1 cellular context compared by ENCODE assay signal in the genomic region with DNA sequence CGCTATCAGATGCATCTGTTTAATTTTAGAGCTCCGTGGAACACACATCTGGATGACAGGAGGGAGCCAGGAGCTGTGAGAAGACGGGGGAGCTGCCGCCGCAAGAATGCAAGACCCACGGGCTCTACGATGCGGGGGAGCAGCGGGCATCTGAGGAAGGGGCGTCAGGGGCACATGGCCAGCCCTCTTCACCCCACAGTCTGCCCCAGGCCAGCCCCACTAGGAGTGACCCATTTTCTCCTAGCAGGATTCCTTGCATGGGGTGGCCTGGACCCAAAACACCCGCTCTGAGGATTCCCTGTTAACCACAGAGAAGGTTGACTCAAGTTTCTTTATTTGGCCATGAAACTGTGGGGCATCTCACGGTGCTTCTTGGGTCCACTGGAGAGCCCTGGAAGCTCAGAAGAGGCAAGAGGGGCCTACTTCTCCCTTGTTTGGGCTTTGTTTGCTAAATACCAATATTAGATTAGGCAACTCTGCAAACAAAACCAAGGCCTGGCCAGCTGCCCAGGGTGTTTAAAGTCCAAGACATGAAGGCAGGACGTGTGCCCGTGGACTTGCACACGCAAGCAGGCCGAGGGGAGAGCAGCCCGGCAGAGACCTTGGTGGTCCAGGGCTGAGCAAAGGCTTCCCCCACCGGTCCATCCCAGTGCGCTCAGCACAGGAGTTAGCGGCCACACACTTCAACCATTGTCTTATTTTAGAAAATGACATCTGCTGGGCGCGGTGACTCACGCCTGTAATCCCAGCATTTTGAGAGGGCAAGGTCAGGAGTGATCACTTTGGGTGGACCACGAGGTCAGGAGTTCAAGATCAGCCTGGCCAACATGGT.
TF ChIP-seq lines count a peak whose summit lies in the region.

No MANE protein-coding gene starts in this region.

TF ChIP-seq in HepG2, 621 proteins besides CTCF, POLR2A, EP300 and RAD21 (continued from another document and continues in another):
- no peak for TF ChIP-seq ZNF432 (CRISPR knock-in tag; IDR thresholded peaks at IDR 0.05; ENCODE audit: borderline replicate concordance)
- peak; percentile 93 for TF ChIP-seq KDM4B (CRISPR knock-in tag; IDR thresholded peaks at IDR 0.05)
- TF ChIP-seq, protein P1, sequence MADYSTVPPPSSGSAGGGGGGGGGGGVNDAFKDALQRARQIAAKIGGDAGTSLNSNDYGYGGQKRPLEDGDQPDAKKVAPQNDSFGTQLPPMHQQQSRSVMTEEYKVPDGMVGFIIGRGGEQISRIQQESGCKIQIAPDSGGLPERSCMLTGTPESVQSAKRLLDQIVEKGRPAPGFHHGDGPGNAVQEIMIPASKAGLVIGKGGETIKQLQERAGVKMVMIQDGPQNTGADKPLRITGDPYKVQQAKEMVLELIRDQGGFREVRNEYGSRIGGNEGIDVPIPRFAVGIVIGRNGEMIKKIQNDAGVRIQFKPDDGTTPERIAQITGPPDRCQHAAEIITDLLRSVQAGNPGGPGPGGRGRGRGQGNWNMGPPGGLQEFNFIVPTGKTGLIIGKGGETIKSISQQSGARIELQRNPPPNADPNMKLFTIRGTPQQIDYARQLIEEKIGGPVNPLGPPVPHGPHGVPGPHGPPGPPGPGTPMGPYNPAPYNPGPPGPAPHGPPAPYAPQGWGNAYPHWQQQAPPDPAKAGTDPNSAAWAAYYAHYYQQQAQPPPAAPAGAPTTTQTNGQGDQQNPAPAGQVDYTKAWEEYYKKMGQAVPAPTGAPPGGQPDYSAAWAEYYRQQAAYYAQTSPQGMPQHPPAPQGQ (CRISPR knock-in tag; IDR thresholded peaks at IDR 0.05; ENCODE audit: borderline replicate concordance): peak; percentile 55; the same call in 1 of the 2 replicates
- TF ChIP-seq, protein P2, sequence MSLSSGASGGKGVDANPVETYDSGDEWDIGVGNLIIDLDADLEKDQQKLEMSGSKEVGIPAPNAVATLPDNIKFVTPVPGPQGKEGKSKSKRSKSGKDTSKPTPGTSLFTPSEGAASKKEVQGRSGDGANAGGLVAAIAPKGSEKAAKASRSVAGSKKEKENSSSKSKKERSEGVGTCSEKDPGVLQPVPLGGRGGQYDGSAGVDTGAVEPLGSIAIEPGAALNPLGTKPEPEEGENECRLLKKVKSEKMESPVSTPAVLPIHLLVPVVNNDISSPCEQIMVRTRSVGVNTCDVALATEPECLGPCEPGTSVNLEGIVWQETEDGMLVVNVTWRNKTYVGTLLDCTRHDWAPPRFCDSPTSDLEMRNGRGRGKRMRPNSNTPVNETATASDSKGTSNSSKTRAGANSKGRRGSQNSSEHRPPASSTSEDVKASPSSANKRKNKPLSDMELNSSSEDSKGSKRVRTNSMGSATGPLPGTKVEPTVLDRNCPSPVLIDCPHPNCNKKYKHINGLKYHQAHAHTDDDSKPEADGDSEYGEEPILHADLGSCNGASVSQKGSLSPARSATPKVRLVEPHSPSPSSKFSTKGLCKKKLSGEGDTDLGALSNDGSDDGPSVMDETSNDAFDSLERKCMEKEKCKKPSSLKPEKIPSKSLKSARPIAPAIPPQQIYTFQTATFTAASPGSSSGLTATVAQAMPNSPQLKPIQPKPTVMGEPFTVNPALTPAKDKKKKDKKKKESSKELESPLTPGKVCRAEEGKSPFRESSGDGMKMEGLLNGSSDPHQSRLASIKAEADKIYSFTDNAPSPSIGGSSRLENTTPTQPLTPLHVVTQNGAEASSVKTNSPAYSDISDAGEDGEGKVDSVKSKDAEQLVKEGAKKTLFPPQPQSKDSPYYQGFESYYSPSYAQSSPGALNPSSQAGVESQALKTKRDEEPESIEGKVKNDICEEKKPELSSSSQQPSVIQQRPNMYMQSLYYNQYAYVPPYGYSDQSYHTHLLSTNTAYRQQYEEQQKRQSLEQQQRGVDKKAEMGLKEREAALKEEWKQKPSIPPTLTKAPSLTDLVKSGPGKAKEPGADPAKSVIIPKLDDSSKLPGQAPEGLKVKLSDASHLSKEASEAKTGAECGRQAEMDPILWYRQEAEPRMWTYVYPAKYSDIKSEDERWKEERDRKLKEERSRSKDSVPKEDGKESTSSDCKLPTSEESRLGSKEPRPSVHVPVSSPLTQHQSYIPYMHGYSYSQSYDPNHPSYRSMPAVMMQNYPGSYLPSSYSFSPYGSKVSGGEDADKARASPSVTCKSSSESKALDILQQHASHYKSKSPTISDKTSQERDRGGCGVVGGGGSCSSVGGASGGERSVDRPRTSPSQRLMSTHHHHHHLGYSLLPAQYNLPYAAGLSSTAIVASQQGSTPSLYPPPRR (CRISPR knock-in tag; IDR thresholded peaks at IDR 0.05; ENCODE audit: borderline replicate concordance): peak; percentile 97
- peak; percentile 25; the same call in 1 of the 2 replicates for TF ChIP-seq KAT7 (CRISPR knock-in tag; IDR thresholded peaks at IDR 0.05; ENCODE audit: borderline replicate concordance)
- TF ChIP-seq, protein P3, sequence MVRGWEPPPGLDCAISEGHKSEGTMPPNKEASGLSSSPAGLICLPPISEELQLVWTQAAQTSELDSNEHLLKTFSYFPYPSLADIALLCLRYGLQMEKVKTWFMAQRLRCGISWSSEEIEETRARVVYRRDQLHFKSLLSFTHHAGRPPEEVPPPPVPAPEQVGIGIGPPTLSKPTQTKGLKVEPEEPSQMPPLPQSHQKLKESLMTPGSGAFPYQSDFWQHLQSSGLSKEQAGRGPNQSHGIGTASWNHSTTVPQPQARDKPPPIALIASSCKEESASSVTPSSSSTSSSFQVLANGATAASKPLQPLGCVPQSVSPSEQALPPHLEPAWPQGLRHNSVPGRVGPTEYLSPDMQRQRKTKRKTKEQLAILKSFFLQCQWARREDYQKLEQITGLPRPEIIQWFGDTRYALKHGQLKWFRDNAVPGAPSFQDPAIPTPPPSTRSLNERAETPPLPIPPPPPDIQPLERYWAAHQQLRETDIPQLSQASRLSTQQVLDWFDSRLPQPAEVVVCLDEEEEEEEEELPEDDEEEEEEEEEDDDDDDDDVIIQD (CRISPR knock-in tag; IDR thresholded peaks at IDR 0.05; ENCODE audit: low read depth): peak; percentile 69
- peak; percentile 96 for TF ChIP-seq ESRRA (CRISPR knock-in tag; IDR thresholded peaks at IDR 0.05; ENCODE audit: low read depth)
- no peak for TF ChIP-seq NFATC3 (CRISPR knock-in tag; IDR thresholded peaks at IDR 0.05)
- TF ChIP-seq, protein P4, sequence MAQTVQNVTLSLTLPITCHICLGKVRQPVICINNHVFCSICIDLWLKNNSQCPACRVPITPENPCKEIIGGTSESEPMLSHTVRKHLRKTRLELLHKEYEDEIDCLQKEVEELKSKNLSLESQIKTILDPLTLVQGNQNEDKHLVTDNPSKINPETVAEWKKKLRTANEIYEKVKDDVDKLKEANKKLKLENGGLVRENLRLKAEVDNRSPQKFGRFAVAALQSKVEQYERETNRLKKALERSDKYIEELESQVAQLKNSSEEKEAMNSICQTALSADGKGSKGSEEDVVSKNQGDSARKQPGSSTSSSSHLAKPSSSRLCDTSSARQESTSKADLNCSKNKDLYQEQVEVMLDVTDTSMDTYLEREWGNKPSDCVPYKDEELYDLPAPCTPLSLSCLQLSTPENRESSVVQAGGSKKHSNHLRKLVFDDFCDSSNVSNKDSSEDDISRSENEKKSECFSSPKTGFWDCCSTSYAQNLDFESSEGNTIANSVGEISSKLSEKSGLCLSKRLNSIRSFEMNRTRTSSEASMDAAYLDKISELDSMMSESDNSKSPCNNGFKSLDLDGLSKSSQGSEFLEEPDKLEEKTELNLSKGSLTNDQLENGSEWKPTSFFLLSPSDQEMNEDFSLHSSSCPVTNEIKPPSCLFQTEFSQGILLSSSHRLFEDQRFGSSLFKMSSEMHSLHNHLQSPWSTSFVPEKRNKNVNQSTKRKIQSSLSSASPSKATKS (CRISPR knock-in tag; IDR thresholded peaks at IDR 0.05): no peak
- TF ChIP-seq MXI1 (IDR thresholded peaks at IDR 0.05; ENCODE audit: borderline replicate concordance, low read depth, low read length): peak; percentile 55; the same call in 1 of the 3 replicates
- no peak for TF ChIP-seq ZNF235 (CRISPR knock-in tag; IDR thresholded peaks at IDR 0.05; ENCODE audit: borderline replicate concordance)
- no peak for TF ChIP-seq ATRX (CRISPR knock-in tag; IDR thresholded peaks at IDR 0.05; ENCODE audit: borderline replicate concordance)
- TF ChIP-seq, protein P5, sequence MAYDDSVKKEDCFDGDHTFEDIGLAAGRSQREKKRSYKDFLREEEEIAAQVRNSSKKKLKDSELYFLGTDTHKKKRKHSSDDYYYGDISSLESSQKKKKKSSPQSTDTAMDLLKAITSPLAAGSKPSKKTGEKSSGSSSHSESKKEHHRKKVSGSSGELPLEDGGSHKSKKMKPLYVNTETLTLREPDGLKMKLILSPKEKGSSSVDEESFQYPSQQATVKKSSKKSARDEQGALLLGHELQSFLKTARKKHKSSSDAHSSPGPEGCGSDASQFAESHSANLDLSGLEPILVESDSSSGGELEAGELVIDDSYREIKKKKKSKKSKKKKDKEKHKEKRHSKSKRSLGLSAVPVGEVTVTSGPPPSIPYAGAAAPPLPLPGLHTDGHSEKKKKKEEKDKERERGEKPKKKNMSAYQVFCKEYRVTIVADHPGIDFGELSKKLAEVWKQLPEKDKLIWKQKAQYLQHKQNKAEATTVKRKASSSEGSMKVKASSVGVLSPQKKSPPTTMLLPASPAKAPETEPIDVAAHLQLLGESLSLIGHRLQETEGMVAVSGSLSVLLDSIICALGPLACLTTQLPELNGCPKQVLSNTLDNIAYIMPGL (CRISPR knock-in tag; IDR thresholded peaks at IDR 0.05; ENCODE audit: borderline replicate concordance in 1 of 2, low read depth in 1 of 2): peak in 1 of 2 experiments; percentile 77; a peak in 3 of 4 replicates
- TF ChIP-seq TCF7 (IDR thresholded peaks at IDR 0.05; ENCODE audit: low read depth): peak; percentile 84
- no peak for TF ChIP-seq RNF2 (conservative IDR thresholded peaks at IDR 0.05; ENCODE audit: low read depth)
- TF ChIP-seq NFIB (CRISPR knock-in tag; IDR thresholded peaks at IDR 0.05; ENCODE audit: borderline replicate concordance): peak; percentile 71; the same call in 1 of the 2 replicates
- TF ChIP-seq, protein P6, sequence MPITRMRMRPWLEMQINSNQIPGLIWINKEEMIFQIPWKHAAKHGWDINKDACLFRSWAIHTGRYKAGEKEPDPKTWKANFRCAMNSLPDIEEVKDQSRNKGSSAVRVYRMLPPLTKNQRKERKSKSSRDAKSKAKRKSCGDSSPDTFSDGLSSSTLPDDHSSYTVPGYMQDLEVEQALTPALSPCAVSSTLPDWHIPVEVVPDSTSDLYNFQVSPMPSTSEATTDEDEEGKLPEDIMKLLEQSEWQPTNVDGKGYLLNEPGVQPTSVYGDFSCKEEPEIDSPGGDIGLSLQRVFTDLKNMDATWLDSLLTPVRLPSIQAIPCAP (CRISPR knock-in tag; IDR thresholded peaks at IDR 0.05; ENCODE audit: low read depth): no peak
- peak; percentile 86; the same call in 1 of the 2 replicates for TF ChIP-seq KDM3A (CRISPR knock-in tag; IDR thresholded peaks at IDR 0.05; ENCODE audit: low read depth)
- TF ChIP-seq CBX5 (CRISPR knock-in tag; IDR thresholded peaks at IDR 0.05; ENCODE audit: borderline replicate concordance): peak; percentile 95
- TF ChIP-seq GABPA (IDR thresholded peaks at IDR 0.05; ENCODE audit: low read depth, low read length): no peak
- peak; percentile 39; the same call in 1 of the 2 replicates for TF ChIP-seq GABPA (CRISPR knock-in tag; IDR thresholded peaks at IDR 0.05; ENCODE audit: low read depth)
- TF ChIP-seq GLI4 (CRISPR knock-in tag; IDR thresholded peaks at IDR 0.05; ENCODE audit: borderline replicate concordance): 0 out of 2 replicates have a peak, but pooled peaks have one; percentile 31
- TF ChIP-seq, protein P7, sequence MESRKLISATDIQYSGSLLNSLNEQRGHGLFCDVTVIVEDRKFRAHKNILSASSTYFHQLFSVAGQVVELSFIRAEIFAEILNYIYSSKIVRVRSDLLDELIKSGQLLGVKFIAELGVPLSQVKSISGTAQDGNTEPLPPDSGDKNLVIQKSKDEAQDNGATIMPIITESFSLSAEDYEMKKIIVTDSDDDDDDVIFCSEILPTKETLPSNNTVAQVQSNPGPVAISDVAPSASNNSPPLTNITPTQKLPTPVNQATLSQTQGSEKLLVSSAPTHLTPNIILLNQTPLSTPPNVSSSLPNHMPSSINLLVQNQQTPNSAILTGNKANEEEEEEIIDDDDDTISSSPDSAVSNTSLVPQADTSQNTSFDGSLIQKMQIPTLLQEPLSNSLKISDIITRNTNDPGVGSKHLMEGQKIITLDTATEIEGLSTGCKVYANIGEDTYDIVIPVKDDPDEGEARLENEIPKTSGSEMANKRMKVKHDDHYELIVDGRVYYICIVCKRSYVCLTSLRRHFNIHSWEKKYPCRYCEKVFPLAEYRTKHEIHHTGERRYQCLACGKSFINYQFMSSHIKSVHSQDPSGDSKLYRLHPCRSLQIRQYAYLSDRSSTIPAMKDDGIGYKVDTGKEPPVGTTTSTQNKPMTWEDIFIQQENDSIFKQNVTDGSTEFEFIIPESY (CRISPR knock-in tag; IDR thresholded peaks at IDR 0.05): peak; percentile 73
- 0 out of 2 replicates have a peak, but pooled peaks have one; percentile 24 for TF ChIP-seq MTF1 (CRISPR knock-in tag; IDR thresholded peaks at IDR 0.05)
- TF ChIP-seq ARNTL (CRISPR knock-in tag; IDR thresholded peaks at IDR 0.05): peak; percentile 88
- TF ChIP-seq, protein P8, sequence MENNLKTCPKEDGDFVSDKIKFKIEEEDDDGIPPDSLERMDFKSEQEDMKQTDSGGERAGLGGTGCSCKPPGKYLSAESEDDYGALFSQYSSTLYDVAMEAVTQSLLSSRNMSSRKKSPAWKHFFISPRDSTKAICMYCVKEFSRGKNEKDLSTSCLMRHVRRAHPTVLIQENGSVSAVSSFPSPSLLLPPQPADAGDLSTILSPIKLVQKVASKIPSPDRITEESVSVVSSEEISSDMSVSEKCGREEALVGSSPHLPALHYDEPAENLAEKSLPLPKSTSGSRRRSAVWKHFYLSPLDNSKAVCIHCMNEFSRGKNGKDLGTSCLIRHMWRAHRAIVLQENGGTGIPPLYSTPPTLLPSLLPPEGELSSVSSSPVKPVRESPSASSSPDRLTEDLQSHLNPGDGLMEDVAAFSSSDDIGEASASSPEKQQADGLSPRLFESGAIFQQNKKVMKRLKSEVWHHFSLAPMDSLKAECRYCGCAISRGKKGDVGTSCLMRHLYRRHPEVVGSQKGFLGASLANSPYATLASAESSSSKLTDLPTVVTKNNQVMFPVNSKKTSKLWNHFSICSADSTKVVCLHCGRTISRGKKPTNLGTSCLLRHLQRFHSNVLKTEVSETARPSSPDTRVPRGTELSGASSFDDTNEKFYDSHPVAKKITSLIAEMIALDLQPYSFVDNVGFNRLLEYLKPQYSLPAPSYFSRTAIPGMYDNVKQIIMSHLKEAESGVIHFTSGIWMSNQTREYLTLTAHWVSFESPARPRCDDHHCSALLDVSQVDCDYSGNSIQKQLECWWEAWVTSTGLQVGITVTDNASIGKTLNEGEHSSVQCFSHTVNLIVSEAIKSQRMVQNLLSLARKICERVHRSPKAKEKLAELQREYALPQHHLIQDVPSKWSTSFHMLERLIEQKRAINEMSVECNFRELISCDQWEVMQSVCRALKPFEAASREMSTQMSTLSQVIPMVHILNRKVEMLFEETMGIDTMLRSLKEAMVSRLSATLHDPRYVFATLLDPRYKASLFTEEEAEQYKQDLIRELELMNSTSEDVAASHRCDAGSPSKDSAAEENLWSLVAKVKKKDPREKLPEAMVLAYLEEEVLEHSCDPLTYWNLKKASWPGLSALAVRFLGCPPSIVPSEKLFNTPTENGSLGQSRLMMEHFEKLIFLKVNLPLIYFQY (CRISPR knock-in tag; IDR thresholded peaks at IDR 0.05; ENCODE audit: borderline replicate concordance): peak; percentile 90
- no peak for TF ChIP-seq SP2 (CRISPR knock-in tag; IDR thresholded peaks at IDR 0.05)
- TF ChIP-seq, protein P9, sequence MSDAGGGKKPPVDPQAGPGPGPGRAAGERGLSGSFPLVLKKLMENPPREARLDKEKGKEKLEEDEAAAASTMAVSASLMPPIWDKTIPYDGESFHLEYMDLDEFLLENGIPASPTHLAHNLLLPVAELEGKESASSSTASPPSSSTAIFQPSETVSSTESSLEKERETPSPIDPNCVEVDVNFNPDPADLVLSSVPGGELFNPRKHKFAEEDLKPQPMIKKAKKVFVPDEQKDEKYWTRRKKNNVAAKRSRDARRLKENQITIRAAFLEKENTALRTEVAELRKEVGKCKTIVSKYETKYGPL (CRISPR knock-in tag; IDR thresholded peaks at IDR 0.05): 0 out of 2 replicates have a peak, but pooled peaks have one; percentile 40
- TF ChIP-seq CENPT (CRISPR knock-in tag; IDR thresholded peaks at IDR 0.05; ENCODE audit: low read depth): no peak
- TF ChIP-seq TP53 (CRISPR knock-in tag; conservative IDR thresholded peaks at IDR 0.05): peak; percentile 87; the same call in 1 of the 2 replicates
